In the genomic region with DNA sequence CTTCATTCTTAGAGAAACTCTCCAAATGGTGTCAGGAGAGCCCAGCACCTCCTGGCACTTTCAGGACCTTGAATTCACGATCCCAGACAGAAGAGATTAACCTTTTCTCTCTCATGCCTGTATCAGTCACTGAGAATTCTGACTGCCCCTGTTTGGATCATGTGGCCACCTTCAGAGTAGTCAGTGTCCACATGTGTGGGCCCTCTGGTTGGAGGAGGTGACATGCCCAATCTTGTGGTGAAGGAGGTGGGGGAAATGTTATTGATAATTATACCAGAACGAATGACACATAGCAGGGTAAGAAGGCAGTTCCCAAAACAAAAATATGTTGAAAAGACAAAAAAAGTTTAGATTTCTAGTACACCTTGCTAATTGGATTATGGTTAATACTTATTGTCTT, we compare ENCODE assay signal across 1 cellular context.
A peak's percentile ranks its signal among the peaks of the same experiment; 100 is the strongest.
TF ChIP-seq lines count a peak whose summit lies in the region.

No MANE protein-coding gene starts in this region.

TF ChIP-seq in GM23338, 12 proteins besides CTCF, POLR2A, EP300 and RAD21:
- TF ChIP-seq STAT1 (IDR thresholded peaks at IDR 0.05; ENCODE audit: unreplicated experiment), result no peak
- TF ChIP-seq EZH2phosphoT487 (IDR thresholded peaks at IDR 0.05; ENCODE audit: unreplicated experiment), result peak; percentile 50
